In the genomic region with DNA sequence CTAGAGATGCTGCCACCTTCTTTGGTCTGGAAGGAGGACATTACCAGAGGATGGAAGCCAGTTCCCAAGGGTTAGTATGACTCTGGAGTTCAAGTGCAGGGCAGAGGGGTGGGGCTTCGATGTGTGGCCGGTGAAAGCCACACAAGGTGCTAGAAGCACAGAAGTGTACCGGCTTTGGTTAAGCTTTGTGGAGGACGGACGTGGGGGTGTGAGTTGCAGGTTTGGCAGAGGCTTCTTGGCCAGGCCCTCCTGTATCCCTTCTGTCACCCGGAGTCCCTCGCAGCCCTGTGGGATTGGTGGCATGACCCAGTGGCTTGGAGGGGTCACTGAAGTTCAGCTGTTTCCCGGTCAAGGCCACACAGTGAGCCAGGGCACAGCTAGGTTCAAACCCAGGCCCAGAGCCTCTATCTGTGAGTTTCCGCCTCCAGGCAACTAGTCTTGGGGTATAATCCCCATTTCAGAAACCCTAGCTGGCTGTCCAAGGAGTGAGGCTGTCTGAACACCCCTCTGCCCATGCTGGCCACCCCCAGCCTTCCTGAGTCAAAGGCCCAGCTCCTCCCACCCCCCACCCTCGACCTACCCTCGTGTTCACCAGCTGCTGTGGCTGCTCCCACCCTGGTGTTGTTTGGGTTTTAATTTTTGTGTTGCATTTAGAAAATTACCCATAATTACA, we compare ENCODE assay signal across 8 cellular contexts. TPM values are rescaled to one million over a fixed set of nuclear protein-coding genes. Genes with fewer than 3 reads are reported as not detected.
DNase-seq lines count a peak whose midpoint lies in the region; ATAC-seq and TF ChIP-seq lines count a peak whose summit lies in the region.

No MANE protein-coding gene starts in this region.

- ATAC-seq in HG02970 (IDR thresholded peaks at IDR 0.05; ENCODE audit: low FRiP score, unreplicated experiment) (no peak), GM21447 (IDR thresholded peaks at IDR 0.05; ENCODE audit: unreplicated experiment) (no peak)

- peak overlapping the region; percentile 43 for H3K9ac ChIP-seq in mucosa of stomach (ENCODE audit: low read length)

- WGBS in adrenal gland, 4 donors: 9 to 12% (median 10%) methylated on average over 8 to 11 of the region's 11 CpGs

- H3K4me1 ChIP-seq in HEK293 (ENCODE audit: control insufficient read depth, insufficient read depth, low read length) (peaks cover 9% of the 10 kb centered on the region; the same call in 1 of the 2 replicates), adrenal gland (replicated peaks in 1 of 2) (peaks cover 33 to 45% of the 10 kb centered on the region in 2 donors), mucosa of stomach (ENCODE audit: control insufficient read depth, insufficient read depth, low read length) (peaks cover 51% of the 10 kb centered on the region)

- no peak for TF ChIP-seq POLR2A in adrenal gland (IDR thresholded peaks at IDR 0.05)

- H3K4me3 ChIP-seq in AG04449 (ENCODE audit: low read depth, low read length) (peak overlapping the region; percentile 44), HEK293 (ENCODE audit: low read depth, low read length) (no peak overlapping the region), adrenal gland (peak overlapping the region in 1 of 4 donors; percentile 24), mucosa of stomach (ENCODE audit: low read length) (no peak overlapping the region)

- DNase-seq in AG04449 (ENCODE audit: low read depth, low spot score) (no peak), adrenal gland (peak in 5 of 7 donors; percentile 39 to 63 (median 45)), AG08396 (ENCODE audit: low spot score) (no peak), NCI-H345 (lab: John Stamatoyannopoulos, UW) (no peak)

- H3K27ac ChIP-seq in HEK293 (ENCODE audit: extremely low read depth, low read depth, low read length): no peak overlapping the region
- H3K27ac ChIP-seq in adrenal gland: peak overlapping the region in 4 of 5 donors; percentile 47 to 92 (median 86)

- H3K27me3 ChIP-seq in adrenal gland: no peaks in the 10 kb centered on the region
- peaks cover 14% of the 10 kb centered on the region for H3K27me3 ChIP-seq in mucosa of stomach (ENCODE audit: control insufficient read depth, insufficient read depth, low read length)

- no peak for TF ChIP-seq CTCF in AG04449 (IDR thresholded peaks at IDR 0.05; ENCODE audit: insufficient read depth, low read length, missing control alignments)
- TF ChIP-seq CTCF in HEK293 (tag by site-specific recombination; IDR thresholded peaks at IDR 0.05): no peak
- no peak for TF ChIP-seq CTCF in adrenal gland (IDR thresholded peaks at IDR 0.05)

- H3K36me3 ChIP-seq in HEK293 (ENCODE audit: control insufficient read depth in 2 of 2, insufficient read depth in 1 of 2, low read length in 2 of 2): no peaks in the 10 kb centered on the region
- no peaks in the 10 kb centered on the region for H3K36me3 ChIP-seq in adrenal gland (replicated peaks in 1 of 2)
- no peaks in the 10 kb centered on the region for H3K36me3 ChIP-seq in mucosa of stomach (ENCODE audit: control insufficient read depth, insufficient read depth, low read length)

- POLR2A ChIA-PET in AG04449 (lab: Yijun Ruan, JAX): interaction anchor here (0.6 to 5.9 kb wide), 3 partner anchors 11 to 134 kb away, joined by 3 to 42 read pairs (median 3); partner anchors contain the start of genes JUND and LSM4
- POLR2A ChIA-PET in HEK293 (lab: Yijun Ruan, JAX): interaction anchor here (2.5 kb wide), 1 partner anchor 134 kb away, joined by 18 read pairs; the partner anchor contains the start of gene JUND

- intact Hi-C loops in adrenal gland (cut with DNase I): loop anchor here (5.0 kb wide), 1 partner anchor 67 kb away; no protein-coding TSS in a partner anchor

- no peaks in the 10 kb centered on the region for H3K9me3 ChIP-seq in HEK293 (ENCODE audit: control insufficient read depth, insufficient read depth, low read depth, low read length)
- no peaks in the 10 kb centered on the region for H3K9me3 ChIP-seq in adrenal gland (replicated peaks in 1 of 3)
- no peaks in the 10 kb centered on the region for H3K9me3 ChIP-seq in mucosa of stomach (ENCODE audit: control insufficient read depth, low read length)

- CTCF ChIA-PET in AG04449 (lab: Yijun Ruan, JAX): interaction anchor here (0.6 to 11.8 kb wide), 16 partner anchors 8 to 209 kb away, joined by 3 to 298 read pairs (median 6); partner anchors contain the start of genes GDF15, JUND and PGPEP1
- CTCF ChIA-PET in HEK293 (lab: Yijun Ruan, JAX): interaction anchor here (0.6 to 6.7 kb wide), 12 partner anchors 26 to 146 kb away, joined by 3 to 117 read pairs (median 6); partner anchors contain the start of gene GDF15

TF ChIP-seq in HEK293, 187 proteins besides CTCF, POLR2A, EP300 and RAD21:
- TF ChIP-seq HOXC10 (CRISPR knock-in tag; IDR thresholded peaks at IDR 0.05) (no peak), ZNF274 (IDR thresholded peaks at IDR 0.05; ENCODE audit: low read length) (no peak), ZNF274 (tag by site-specific recombination; IDR thresholded peaks at IDR 0.05; ENCODE audit: borderline replicate concordance) (no peak), ZNF600 (tag by site-specific recombination; IDR thresholded peaks at IDR 0.05) (0 out of 2 replicates have a peak, but pooled peaks have one; percentile 51)
- TF ChIP-seq, protein P1, sequence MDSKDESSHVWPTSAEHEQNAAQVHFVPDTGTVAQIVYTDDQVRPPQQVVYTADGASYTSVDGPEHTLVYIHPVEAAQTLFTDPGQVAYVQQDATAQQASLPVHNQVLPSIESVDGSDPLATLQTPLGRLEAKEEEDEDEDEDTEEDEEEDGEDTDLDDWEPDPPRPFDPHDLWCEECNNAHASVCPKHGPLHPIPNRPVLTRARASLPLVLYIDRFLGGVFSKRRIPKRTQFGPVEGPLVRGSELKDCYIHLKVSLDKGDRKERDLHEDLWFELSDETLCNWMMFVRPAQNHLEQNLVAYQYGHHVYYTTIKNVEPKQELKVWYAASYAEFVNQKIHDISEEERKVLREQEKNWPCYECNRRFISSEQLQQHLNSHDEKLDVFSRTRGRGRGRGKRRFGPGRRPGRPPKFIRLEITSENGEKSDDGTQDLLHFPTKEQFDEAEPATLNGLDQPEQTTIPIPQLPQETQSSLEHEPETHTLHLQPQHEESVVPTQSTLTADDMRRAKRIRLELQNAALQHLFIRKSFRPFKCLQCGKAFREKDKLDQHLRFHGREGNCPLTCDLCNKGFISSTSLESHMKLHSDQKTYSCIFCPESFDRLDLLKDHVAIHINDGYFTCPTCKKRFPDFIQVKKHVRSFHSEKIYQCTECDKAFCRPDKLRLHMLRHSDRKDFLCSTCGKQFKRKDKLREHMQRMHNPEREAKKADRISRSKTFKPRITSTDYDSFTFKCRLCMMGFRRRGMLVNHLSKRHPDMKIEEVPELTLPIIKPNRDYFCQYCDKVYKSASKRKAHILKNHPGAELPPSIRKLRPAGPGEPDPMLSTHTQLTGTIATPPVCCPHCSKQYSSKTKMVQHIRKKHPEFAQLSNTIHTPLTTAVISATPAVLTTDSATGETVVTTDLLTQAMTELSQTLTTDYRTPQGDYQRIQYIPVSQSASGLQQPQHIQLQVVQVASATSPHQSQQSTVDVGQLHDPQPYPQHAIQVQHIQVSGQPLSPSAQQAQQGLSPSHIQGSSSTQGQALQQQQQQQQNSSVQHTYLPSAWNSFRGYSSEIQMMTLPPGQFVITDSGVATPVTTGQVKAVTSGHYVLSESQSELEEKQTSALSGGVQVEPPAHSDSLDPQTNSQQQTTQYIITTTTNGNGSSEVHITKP (tag by site-specific recombination; IDR thresholded peaks at IDR 0.05): peak; percentile 11; the same call in 1 of the 2 replicates

RNA-seq across cellular contexts. Expression of gene SSBP4, which starts 4.6 kb away (rescaled TPM):
- 100 to 1,000 TPM in 1 of 8 donors, 10 to 100 TPM in 7; 38.9 to 119 (median 73.7) TPM for total RNA-seq in adrenal gland
- polyA plus RNA-seq in adrenal gland: 100 to 1,000 TPM in 2 of 3 donors, 1 to 10 TPM in 1; 9.1 to 160 (median 136) TPM

RNA-seq across cellular contexts. Expression of gene LRRC25, which starts 17.2 kb away (rescaled TPM):
- total RNA-seq in adrenal gland: 10 to 100 TPM in 7 of 8 donors, 1 to 10 TPM in 1; 8.7 to 38.2 (median 22.5) TPM
- 10 to 100 TPM in 1 of 3 donors, 1 to 10 TPM in 2; 5.1 to 18.4 (median 8.5) TPM for polyA plus RNA-seq in adrenal gland

RNA-seq across cellular contexts. Expression of gene ISYNA1, which starts 23.3 kb away (rescaled TPM):
- 100 to 1,000 TPM in 3 of 8 donors, 10 to 100 TPM in 5; 32.3 to 211 (median 78.7) TPM for total RNA-seq in adrenal gland
- polyA plus RNA-seq in adrenal gland: 100 to 1,000 TPM in 2 of 3 donors, 1 to 10 TPM in 1; 3.2 to 313 (median 125) TPM

RNA-seq across cellular contexts. Expression of gene GDF15, which starts 28.7 kb away (rescaled TPM):
- 10 to 100 TPM in 4 of 8 donors, 1 to 10 TPM in 3, under 1 TPM in 1; 0.90 to 29.2 (median 9.0) TPM for total RNA-seq in adrenal gland
- polyA plus RNA-seq in adrenal gland: 1 to 10 TPM in 2 of 3 donors, under 1 TPM in 1; 0.33 to 5.3 (median 2.6) TPM

Comparison
In these comparisons a context has a peak if more than half of its experiments do, and no peak if none do; other contexts are left out.
1. DNase-seq: peak in adrenal gland (5 of 7); none in AG04449 (single experiment), AG08396 (single experiment) and NCI-H345 (single experiment).